In genomic region chr3:11768604-11769003, GRCh38 we compare ENCODE assay signal across 20 cellular contexts.
"Had no signal": no experiment of that assay in that cellular context is flagged by ENCODE, and none has a peak within 500 bp of the region (broad histone marks: within the 10 kb centered on the region; RNA-seq: fewer than 3 reads in every experiment).

No MANE protein-coding gene starts in this region.

- H3K27ac ChIP-seq: gastroesophageal sphincter, left ventricle myocardium inferior, thoracic aorta, upper lobe of right lung had no signal

- H3K27me3 Mint-ChIP-seq: activated CD4-positive, alpha-beta T cell treated with anti-CD3 and anti-CD28 coated beads, Interleukin-2, amount 10 ng/mL, durations not matched to agents 24 days and 14 days; activated naive CD8-positive, alpha-beta T cell treated with anti-CD3 and anti-CD28 coated beads for 36 hours had no signal

- H3K27me3 ChIP-seq: gastroesophageal sphincter, upper lobe of right lung had no signal

- H3K36me3 ChIP-seq: gastroesophageal sphincter, left ventricle myocardium inferior, thoracic aorta, upper lobe of right lung had no signal

- FAIRE-seq: small intestine had no signal

- DNase-seq: activated CD4-positive, alpha-beta T cell treated with anti-CD3 and anti-CD28 coated beads, Interleukin-2, amount 10 ng/mL, durations not matched to agents 24 days and 14 days; activated CD8-positive, alpha-beta memory T cell treated with anti-CD3 and anti-CD28 coated beads for 24 hours; activated CD8-positive, alpha-beta memory T cell treated with anti-CD3 and anti-CD28 coated beads, Interleukin-2, amount 50 U/mL, for 4 hours; activated naive CD4-positive, alpha-beta T cell treated with Interleukin-2 at 50 U/mL for 16 hours; activated naive CD8-positive, alpha-beta T cell treated with anti-CD3 and anti-CD28 coated beads for 36 hours; activated T-cell treated with anti-CD3 and anti-CD28 coated beads, Interleukin-2, amount 50 U/mL, for 4 hours; cortex of kidney; head of caudate nucleus; hypothalamus; left ventricle myocardium inferior; nephron progenitor cell; posterior cingulate gyrus; small intestine; stimulated activated CD4-positive, alpha-beta T cell treated with anti-CD3 and anti-CD28 coated beads, Interleukin-2, amount 100 ng/mL, for 48 hours; stimulated activated CD8-positive, alpha-beta memory T cell treated with anti-CD3 and anti-CD28 coated beads, Interleukin-4, amount 100 ng/mL, for 48 hours; stimulated activated naive CD4-positive, alpha-beta T cell; upper lobe of right lung had no signal

- H3K27ac Mint-ChIP-seq: activated CD4-positive, alpha-beta T cell treated with anti-CD3 and anti-CD28 coated beads, Interleukin-2, amount 10 ng/mL, durations not matched to agents 24 days and 14 days; activated naive CD8-positive, alpha-beta T cell treated with anti-CD3 and anti-CD28 coated beads for 36 hours; nephron progenitor cell had no signal

- H3K9me3 Mint-ChIP-seq: activated CD4-positive, alpha-beta T cell treated with anti-CD3 and anti-CD28 coated beads, Interleukin-2, amount 10 ng/mL, durations not matched to agents 24 days and 14 days; activated T-cell treated with anti-CD3 and anti-CD28 coated beads, Interleukin-2, amount 50 U/mL, for 4 hours; nephron progenitor cell had no signal

- ATAC-seq: activated T-cell treated with anti-CD3 and anti-CD28 coated beads, Interleukin-2, amount 50 U/mL, for 4 hours; gastroesophageal sphincter; sciatic nerve; upper lobe of right lung had no signal

- H3K4me3 Mint-ChIP-seq: activated CD4-positive, alpha-beta T cell treated with anti-CD3 and anti-CD28 coated beads, Interleukin-2, amount 10 ng/mL, durations not matched to agents 24 days and 14 days; activated naive CD8-positive, alpha-beta T cell treated with anti-CD3 and anti-CD28 coated beads for 36 hours; activated T-cell treated with anti-CD3 and anti-CD28 coated beads, Interleukin-2, amount 50 U/mL, for 4 hours; nephron progenitor cell had no signal

- H3K9me3 ChIP-seq: gastroesophageal sphincter, left ventricle myocardium inferior, thoracic aorta, upper lobe of right lung had no signal

- H3K4me3 ChIP-seq: gastroesophageal sphincter, left ventricle myocardium inferior, thoracic aorta, upper lobe of right lung had no signal
